20 cellular contexts compared by ENCODE assay signal in genomic region chr13:94696171-94696570, GRCh38. TPM values are rescaled to one million over a fixed set of nuclear protein-coding genes. Genes with fewer than 3 reads are reported as not detected.
DNase-seq lines count a peak whose midpoint lies in the region; ATAC-seq, FAIRE-seq and TF ChIP-seq lines count a peak whose summit lies in the region.
"Had no signal": no experiment of that assay in that cellular context is flagged by ENCODE, and none has a peak within 500 bp of the region (broad histone marks: within the 10 kb centered on the region; RNA-seq: fewer than 3 reads in every experiment).

No MANE protein-coding gene starts in this region.

- no peak for FAIRE-seq in astrocyte (lab: Jason Lieb, UNC)
- FAIRE-seq: A549, D721Med had no signal

- H3K79me2 ChIP-seq in astrocyte (ENCODE audit: insufficient read depth, low read length), result no peaks in the 10 kb centered on the region

- H3K36me3 Mint-ChIP-seq in astrocyte (ENCODE audit: low read depth, unreplicated experiment), result no peaks in the 10 kb centered on the region
- H3K36me3 Mint-ChIP-seq in stimulated activated memory B cell treated with anti-CD40 and anti-IgM and Interleukin-4, amounts not matched to agents 10 μg/mL and 1 μg/mL and 100 μg/mL, for 72 hours, result no peaks in the 10 kb centered on the region
- H3K36me3 Mint-ChIP-seq: CD4-positive, alpha-beta memory T cell had no signal

- H3K4me3 Mint-ChIP-seq in astrocyte (ENCODE audit: unreplicated experiment), result no peak overlapping the region
- no peak overlapping the region for H3K4me3 Mint-ChIP-seq in stimulated activated memory B cell treated with anti-CD40 and anti-IgM and Interleukin-4, amounts not matched to agents 10 μg/mL and 1 μg/mL and 100 μg/mL, for 72 hours
- H3K4me3 Mint-ChIP-seq: CD4-positive, alpha-beta memory T cell; H9; HFFc6 had no signal

- peaks cover 40% of the 10 kb centered on the region for H3K27me3 Mint-ChIP-seq in astrocyte (ENCODE audit: low read depth, unreplicated experiment)
- H3K27me3 Mint-ChIP-seq in stimulated activated memory B cell treated with anti-CD40 and anti-IgM and Interleukin-4, amounts not matched to agents 10 μg/mL and 1 μg/mL and 100 μg/mL, for 72 hours, result peaks cover 35% of the 10 kb centered on the region

- POLR2A ChIA-PET in HEK293 (lab: Yijun Ruan, JAX), result no interaction called here

- peaks cover 4% of the 10 kb centered on the region for H3K9me3 Mint-ChIP-seq in astrocyte (ENCODE audit: unreplicated experiment)
- no peaks in the 10 kb centered on the region for H3K9me3 Mint-ChIP-seq in stimulated activated memory B cell treated with anti-CD40 and anti-IgM and Interleukin-4, amounts not matched to agents 10 μg/mL and 1 μg/mL and 100 μg/mL, for 72 hours
- H3K9me3 Mint-ChIP-seq: HFFc6 had no signal

- H3K36me3 ChIP-seq in HEK293 (ENCODE audit: control insufficient read depth in 2 of 2, insufficient read depth in 1 of 2, low read length in 2 of 2), result no peaks in the 10 kb centered on the region
- no peaks in the 10 kb centered on the region for H3K36me3 ChIP-seq in astrocyte (ENCODE audit: insufficient read depth, low read length)
- H3K36me3 ChIP-seq: BE2C had no signal

- H3K9me3 ChIP-seq in HEK293 (ENCODE audit: control insufficient read depth, insufficient read depth, low read depth, low read length) (no peaks in the 10 kb centered on the region), astrocyte (ENCODE audit: insufficient read depth, low read depth, low read length) (no peaks in the 10 kb centered on the region)
- H3K9me3 ChIP-seq: A549, BE2C had no signal

- H3K9ac ChIP-seq in astrocyte (ENCODE audit: low read length), result no peak overlapping the region

- peaks cover 4% of the 10 kb centered on the region for H3K4me1 Mint-ChIP-seq in astrocyte (ENCODE audit: low read depth, unreplicated experiment)
- no peaks in the 10 kb centered on the region for H3K4me1 Mint-ChIP-seq in stimulated activated memory B cell treated with anti-CD40 and anti-IgM and Interleukin-4, amounts not matched to agents 10 μg/mL and 1 μg/mL and 100 μg/mL, for 72 hours
- H3K4me1 Mint-ChIP-seq: CD4-positive, alpha-beta memory T cell had no signal

- no peak overlapping the region for H3K4me2 ChIP-seq in astrocyte (ENCODE audit: low read length)
- H3K4me2 ChIP-seq: A549 had no signal

- H3K27ac Mint-ChIP-seq in astrocyte (ENCODE audit: unreplicated experiment), result peak overlapping the region; percentile 59
- H3K27ac Mint-ChIP-seq in stimulated activated memory B cell treated with anti-CD40 and anti-IgM and Interleukin-4, amounts not matched to agents 10 μg/mL and 1 μg/mL and 100 μg/mL, for 72 hours, result no peak overlapping the region
- H3K27ac Mint-ChIP-seq: CD4-positive, alpha-beta memory T cell; H9; HFFc6 had no signal

- CTCF ChIA-PET in HEK293 (lab: Yijun Ruan, JAX), result no interaction called here

- ATAC-seq in foreskin keratinocyte, result peak; percentile 60
- no peak for ATAC-seq in stimulated activated memory B cell treated with anti-CD40 and anti-IgM and Interleukin-4, amounts not matched to agents 10 μg/mL and 1 μg/mL and 100 μg/mL, for 72 hours
- no peak for ATAC-seq in GM21723 (IDR thresholded peaks at IDR 0.05; ENCODE audit: unreplicated experiment)
- no peak for ATAC-seq in HG02642 (IDR thresholded peaks at IDR 0.05; ENCODE audit: poor library complexity, unreplicated experiment)
- ATAC-seq: A549 had no signal

- H3K27me3 ChIP-seq in astrocyte (ENCODE audit: insufficient read depth, low read length) (peaks cover 26% of the 10 kb centered on the region), foreskin keratinocyte (peaks cover 34% of the 10 kb centered on the region)

- TF ChIP-seq CTCF in HEK293 (tag by site-specific recombination; IDR thresholded peaks at IDR 0.05) (no peak), astrocyte (IDR thresholded peaks at IDR 0.05; ENCODE audit: insufficient read depth, low read depth, low read length) (no peak), foreskin keratinocyte (conservative IDR thresholded peaks at IDR 0.05) (no peak)

- H3K27ac ChIP-seq in HEK293 (ENCODE audit: extremely low read depth, low read depth, low read length), result no peak overlapping the region
- no peak overlapping the region for H3K27ac ChIP-seq in astrocyte (ENCODE audit: low read depth, low read length)
- H3K27ac ChIP-seq in foreskin keratinocyte, result no peak overlapping the region
- H3K27ac ChIP-seq: A549, C4-2B, HL-60 had no signal

- peak; percentile 20 for DNase-seq in NCI-H226
- no peak for DNase-seq in astrocyte (ENCODE audit: low read depth)
- DNase-seq in foreskin keratinocyte, result peak in 1 of 2 donors; percentile 37
- DNase-seq in NCI-H2227 treated with DMSO at 0.1 percent for 48 hours (lab: John Stamatoyannopoulos, UW), result no peak
- DNase-seq: BE2C; CD4-positive, alpha-beta memory T cell; DMS53; GOT3; H9; HFFc6; KBM-7 had no signal

- H3K4me3 ChIP-seq in HEK293 (ENCODE audit: low read depth, low read length) (no peak overlapping the region), astrocyte (ENCODE audit: insufficient read depth, low read depth, low read length) (no peak overlapping the region)
- H3K4me3 ChIP-seq: A549 had no signal

- no peaks in the 10 kb centered on the region for H4K20me1 ChIP-seq in astrocyte (ENCODE audit: insufficient read depth, low read length)

- H2AFZ ChIP-seq in astrocyte (ENCODE audit: low read depth, low read length), result no peak overlapping the region

- H3K4me1 ChIP-seq in HEK293 (ENCODE audit: control insufficient read depth, insufficient read depth, low read length) (no peaks in the 10 kb centered on the region), astrocyte (ENCODE audit: insufficient read depth, low read length) (no peaks in the 10 kb centered on the region), foreskin keratinocyte (no peaks in the 10 kb centered on the region)
- H3K4me1 ChIP-seq: A549, BE2C had no signal

TF ChIP-seq in HEK293, 187 proteins besides CTCF, POLR2A, EP300 and RAD21:
- TF ChIP-seq MEIS1 (CRISPR knock-in tag; IDR thresholded peaks at IDR 0.05; ENCODE audit: borderline replicate concordance) (peak; percentile 79; the same call in 1 of the 2 replicates), ZNF112 (tag by site-specific recombination; IDR thresholded peaks at IDR 0.05) (no peak)

RNA-seq across cellular contexts. Expression of gene SOX21, which starts 16.2 kb away (rescaled TPM):
- total RNA-seq in astrocyte, result 0.36 and 0.77 TPM in 2 replicates
- total RNA-seq in foreskin keratinocyte, result not detected in 2 replicates
- polyA plus RNA-seq in foreskin keratinocyte, result not detected in 2 replicates
- total RNA-seq: CD4-positive, alpha-beta memory T cell; HFFc6 had no signal
- polyA plus RNA-seq: AG04450; CD4-positive, alpha-beta memory T cell had no signal
